Comparison of ENCODE assay signal across 7 cellular contexts in the genomic region with DNA sequence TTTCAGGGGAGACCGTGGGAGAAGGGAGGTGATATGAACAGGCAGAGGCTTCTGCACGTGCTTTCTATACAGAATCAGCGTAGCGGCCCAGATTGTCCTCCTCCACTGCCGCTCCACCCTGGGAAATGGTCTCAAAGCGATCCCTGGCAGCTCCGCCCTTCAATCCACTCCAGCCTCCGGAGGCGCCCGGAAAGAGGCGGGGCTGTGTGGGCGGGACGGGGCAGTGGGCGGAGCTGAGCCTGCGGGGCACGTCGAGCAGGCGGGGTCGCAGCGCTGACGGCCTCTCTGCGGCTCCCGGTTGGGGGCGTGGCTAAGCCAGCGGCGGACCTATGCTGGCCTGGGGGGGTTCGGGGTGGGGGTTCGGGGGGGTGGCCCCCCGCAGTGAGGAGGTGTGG. TPM values are rescaled to one million over a fixed set of nuclear protein-coding genes. Genes with fewer than 3 reads are reported as not detected.
A peak's percentile ranks its signal among the peaks of the same experiment; 100 is the strongest.
DNase-seq lines count a peak whose midpoint lies in the region; ATAC-seq, FAIRE-seq and TF ChIP-seq lines count a peak whose summit lies in the region.

No MANE protein-coding gene starts in this region.

- peaks cover under 1% of the 10 kb centered on the region; the same call in 1 of the 2 replicates for H3K9me3 Mint-ChIP-seq in WTC11

- ATAC-seq in GM18511 (IDR thresholded peaks at IDR 0.05; ENCODE audit: unreplicated experiment), result peak; percentile 88
- peak; percentile 77 for ATAC-seq in HG03025 (IDR thresholded peaks at IDR 0.05; ENCODE audit: low FRiP score, unreplicated experiment)
- peak; percentile 89 for ATAC-seq in WTC11

- no peak for TF ChIP-seq CTCF in WTC11 (IDR thresholded peaks at IDR 0.05)
- TF ChIP-seq CTCF in bronchial epithelial cell (IDR thresholded peaks at IDR 0.05; ENCODE audit: insufficient read depth, low read length, severe bottlenecking), result no peak

- peak; percentile 36 for DNase-seq in NCI-H2107 treated with DMSO at 0.1 percent for 48 hours (lab: John Stamatoyannopoulos, UW; ENCODE audit: unreplicated experiment)
- DNase-seq in WTC11 (ENCODE audit: low spot score), result peak; percentile 88
- peak; percentile 52 for DNase-seq in bronchial epithelial cell (ENCODE audit: low read depth)
- peak; percentile 89 for DNase-seq in islet precursor cell
- DNase-seq in stimulated activated CD4-positive, alpha-beta T cell treated with anti-CD3 and anti-CD28 coated beads, Interleukin-12 subunit alpha, Interleukin-12 subunit beta, amount 100 ng/mL, for 48 hours (ENCODE audit: low read depth in 2 of 3, low spot score in 1 of 3), result peak; percentile 70 to 88 (median 80)

- no peaks in the 10 kb centered on the region; the same call in 1 of the 2 replicates for H3K27me3 Mint-ChIP-seq in WTC11 (ENCODE audit: low read depth)

- CTCF ChIA-PET in WTC11 (lab: Charles Lee), result interaction anchor here (1.1 to 1.4 kb wide), 2 partner anchors 11 to 42 kb away, joined by 4 to 5 read pairs; no protein-coding TSS in a partner anchor

- POLR2A ChIA-PET in WTC11 (lab: Charles Lee), result no interaction called here

- peak overlapping the region; percentile 44 for H3K4me3 ChIP-seq in bronchial epithelial cell (ENCODE audit: low read depth, low read length)

- no peak for FAIRE-seq in bronchial epithelial cell (lab: Jason Lieb, UNC)

- H3K27ac Mint-ChIP-seq in WTC11, result no peak overlapping the region

- H3K4me1 Mint-ChIP-seq in WTC11, result peaks cover 19% of the 10 kb centered on the region

- H3K36me3 Mint-ChIP-seq in WTC11, result no peaks in the 10 kb centered on the region

- H3K36me3 ChIP-seq in bronchial epithelial cell (ENCODE audit: control insufficient read depth, insufficient read depth, low read length), result no peaks in the 10 kb centered on the region

- H3K27me3 ChIP-seq in bronchial epithelial cell (ENCODE audit: control insufficient read depth, insufficient read depth, low read length), result no peaks in the 10 kb centered on the region

- H3K4me3 Mint-ChIP-seq in WTC11, result peak overlapping the region; percentile 49

TF ChIP-seq in WTC11, 78 proteins besides CTCF, POLR2A, EP300 and RAD21:
- TF ChIP-seq OVOL2 (CRISPR knock-in tag; IDR thresholded peaks at IDR 0.05; ENCODE audit: borderline replicate concordance) (no peak), SP1 (CRISPR knock-in tag; conservative IDR thresholded peaks at IDR 0.05) (peak; percentile 76; the same call in 1 of the 2 replicates)
- TF ChIP-seq, protein P1, sequence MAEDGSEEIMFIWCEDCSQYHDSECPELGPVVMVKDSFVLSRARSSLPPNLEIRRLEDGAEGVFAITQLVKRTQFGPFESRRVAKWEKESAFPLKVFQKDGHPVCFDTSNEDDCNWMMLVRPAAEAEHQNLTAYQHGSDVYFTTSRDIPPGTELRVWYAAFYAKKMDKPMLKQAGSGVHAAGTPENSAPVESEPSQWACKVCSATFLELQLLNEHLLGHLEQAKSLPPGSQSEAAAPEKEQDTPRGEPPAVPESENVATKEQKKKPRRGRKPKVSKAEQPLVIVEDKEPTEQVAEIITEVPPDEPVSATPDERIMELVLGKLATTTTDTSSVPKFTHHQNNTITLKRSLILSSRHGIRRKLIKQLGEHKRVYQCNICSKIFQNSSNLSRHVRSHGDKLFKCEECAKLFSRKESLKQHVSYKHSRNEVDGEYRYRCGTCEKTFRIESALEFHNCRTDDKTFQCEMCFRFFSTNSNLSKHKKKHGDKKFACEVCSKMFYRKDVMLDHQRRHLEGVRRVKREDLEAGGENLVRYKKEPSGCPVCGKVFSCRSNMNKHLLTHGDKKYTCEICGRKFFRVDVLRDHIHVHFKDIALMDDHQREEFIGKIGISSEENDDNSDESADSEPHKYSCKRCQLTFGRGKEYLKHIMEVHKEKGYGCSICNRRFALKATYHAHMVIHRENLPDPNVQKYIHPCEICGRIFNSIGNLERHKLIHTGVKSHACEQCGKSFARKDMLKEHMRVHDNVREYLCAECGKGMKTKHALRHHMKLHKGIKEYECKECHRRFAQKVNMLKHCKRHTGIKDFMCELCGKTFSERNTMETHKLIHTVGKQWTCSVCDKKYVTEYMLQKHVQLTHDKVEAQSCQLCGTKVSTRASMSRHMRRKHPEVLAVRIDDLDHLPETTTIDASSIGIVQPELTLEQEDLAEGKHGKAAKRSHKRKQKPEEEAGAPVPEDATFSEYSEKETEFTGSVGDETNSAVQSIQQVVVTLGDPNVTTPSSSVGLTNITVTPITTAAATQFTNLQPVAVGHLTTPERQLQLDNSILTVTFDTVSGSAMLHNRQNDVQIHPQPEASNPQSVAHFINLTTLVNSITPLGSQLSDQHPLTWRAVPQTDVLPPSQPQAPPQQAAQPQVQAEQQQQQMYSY (CRISPR knock-in tag; IDR thresholded peaks at IDR 0.05), result peak; percentile 79

RNA-seq across cellular contexts. Expression of a gene that starts 0.2 kb away (rescaled TPM):
- 4.5 to 4.8 TPM (median 4.7 TPM) in 3 replicates for total RNA-seq in WTC11 (2021)
- 2.1 and 3.8 TPM in 2 replicates for total RNA-seq in bronchial epithelial cell

Comparison
In these comparisons a context has a peak if more than half of its experiments do, and no peak if none do; other contexts are left out.
1. Peak in every context shown above with its lines: DNase-seq, ATAC-seq and H3K4me3 ChIP-seq.
2. DNase-seq: peak in every context shown above with its lines; median percentile 89 in islet precursor cell; 88 in WTC11; 80 in stimulated activated CD4-positive, alpha-beta T cell treated with anti-CD3 and anti-CD28 coated beads, Interleukin-12 subunit alpha, Interleukin-12 subunit beta, amount 100 ng/mL, for 48 hours; 52 in bronchial epithelial cell; 36 in NCI-H2107 treated with DMSO at 0.1 percent for 48 hours.